Comparison of ENCODE assay signal across 20 cellular contexts in the genomic region with DNA sequence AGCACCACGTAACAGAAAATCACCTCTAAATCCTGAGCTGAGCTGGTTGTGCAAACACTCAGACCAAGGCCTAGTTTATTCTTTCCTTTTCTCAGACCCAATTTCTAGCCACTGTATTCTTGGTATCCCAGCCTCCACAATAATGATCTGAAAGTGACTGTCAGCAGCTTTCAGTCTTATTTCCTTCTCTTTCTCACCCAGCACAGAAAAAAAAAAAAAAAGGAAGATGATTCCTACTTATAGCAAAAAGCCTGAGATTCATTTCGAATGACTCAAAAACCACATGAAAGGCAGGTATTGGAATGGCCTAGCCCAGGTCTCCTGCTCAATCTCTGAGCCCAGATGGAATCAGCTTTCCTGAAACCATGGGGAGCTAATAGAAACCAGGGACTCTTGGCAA.
DNase-seq lines count a peak whose midpoint lies in the region; ATAC-seq, FAIRE-seq and TF ChIP-seq lines count a peak whose summit lies in the region.
"Had no signal": no experiment of that assay in that cellular context is flagged by ENCODE, and none has a peak within 500 bp of the region (broad histone marks: within the 10 kb centered on the region; RNA-seq: fewer than 3 reads in every experiment).

No MANE protein-coding gene starts in this region.

- H3K27ac ChIP-seq in KMS-11 (no peak overlapping the region; the same call in 1 of the 2 replicates), keratinocyte (ENCODE audit: control insufficient read depth, insufficient read depth, low read length) (no peak overlapping the region)
- H3K27ac ChIP-seq: cardiac muscle cell, heart left ventricle, SJCRH30 had no signal

- H2AFZ ChIP-seq in KMS-11 (ENCODE audit: low read depth) = 0 out of 2 replicates have a peak overlapping the region, but pooled peaks have one; percentile 10
- no peak overlapping the region for H2AFZ ChIP-seq in keratinocyte (ENCODE audit: control insufficient read depth, low read length)

- H3K36me3 ChIP-seq in KMS-11 (ENCODE audit: insufficient read depth) (no peaks in the 10 kb centered on the region), keratinocyte (ENCODE audit: control insufficient read depth in 2 of 2, extremely low read depth in 1 of 2, insufficient read depth in 2 of 2, low read length in 2 of 2) (no peaks in the 10 kb centered on the region)
- H3K36me3 ChIP-seq: cardiac muscle cell, heart left ventricle, MG63, SJCRH30 had no signal

- no peak for ATAC-seq in GM21723 (IDR thresholded peaks at IDR 0.05; ENCODE audit: unreplicated experiment)
- no peak for ATAC-seq in GM18511 (IDR thresholded peaks at IDR 0.05; ENCODE audit: unreplicated experiment)
- ATAC-seq: stimulated activated naive CD8-positive, alpha-beta T cell treated with anti-CD3 and anti-CD28 coated beads, Interleukin-15, Interleukin-2, amounts not matched to agents 100 U/mL and 50 U/mL, for 24 hours had no signal

- DNase-seq in ACHN (peak; percentile 32), astrocyte of the cerebellum (ENCODE audit: low read depth) (peak; percentile 71), keratinocyte (ENCODE audit: low read depth, low spot score) (no peak), NOMO-1 treated with dmso at 0.1 percent for 144 hours (lab: John Stamatoyannopoulos, UW; ENCODE audit: unreplicated experiment) (no peak), frontal cortex (ENCODE audit: low spot score in 2 of 2) (no peak)
- DNase-seq: activated CD4-positive, CD25-positive, alpha-beta regulatory T cell; activated naive CD8-positive, alpha-beta T cell treated with anti-CD3 and anti-CD28 coated beads, Interleukin-2, amount 10 ng/mL, durations not matched to agents 7 days and 5 days; CD4-positive, CD25-positive, alpha-beta regulatory T cell; effector CD4-positive, alpha-beta T cell; heart left ventricle; MG63; NCI-H187; NCI-H510A treated with DMSO at 0.1 percent for 48 hours; SJCRH30; stimulated activated naive CD8-positive, alpha-beta T cell treated with anti-CD3 and anti-CD28 coated beads, Interleukin-15, Interleukin-2, amounts not matched to agents 100 U/mL and 50 U/mL, for 24 hours had no signal

- FAIRE-seq in keratinocyte (lab: Jason Lieb, UNC) = peak; percentile 85
- FAIRE-seq in frontal cortex (lab: Jason Lieb, UNC) = no peak
- FAIRE-seq: islet of Langerhans had no signal

- H3K9me3 ChIP-seq in keratinocyte (ENCODE audit: control insufficient read depth, low read depth, low read length) = no peaks in the 10 kb centered on the region
- H3K9me3 ChIP-seq: heart left ventricle, MG63, SJCRH30 had no signal

- H3K4me2 ChIP-seq in KMS-11 (peak overlapping the region; percentile 22; the same call in 1 of the 2 replicates), keratinocyte (ENCODE audit: control insufficient read depth, extremely low read depth, insufficient read depth, low read depth, low read length) (peak overlapping the region; percentile 31)

- H3K79me2 ChIP-seq in KMS-11 (ENCODE audit: insufficient read depth, low read depth) (no peaks in the 10 kb centered on the region), keratinocyte (ENCODE audit: control insufficient read depth, insufficient read depth, low read length) (no peaks in the 10 kb centered on the region)

- in situ Hi-C loops in ACHN (cut with HindIII; ENCODE audit: low pct_ligation_motif_present, low pct_unique_long_range_greater_than_20kb, low sequenced_read_pairs) = no loop called here
- in situ Hi-C loops in astrocyte of the cerebellum (cut with HindIII; ENCODE audit: low sequenced_read_pairs) = no loop called here

- H3K4me3 ChIP-seq in KMS-11 (IDR thresholded peaks at IDR 0.05; ENCODE audit: insufficient read depth, low read depth, low read length) = no peak overlapping the region
- no peak overlapping the region for H3K4me3 ChIP-seq in astrocyte of the cerebellum (ENCODE audit: low read depth, low read length)
- no peak overlapping the region for H3K4me3 ChIP-seq in keratinocyte (ENCODE audit: control insufficient read depth in 2 of 3, extremely low read depth in 1 of 3, insufficient read depth in 2 of 3, low read depth in 1 of 3, low read length in 3 of 3)
- H3K4me3 ChIP-seq: cardiac muscle cell, heart left ventricle, MG63, SJCRH30 had no signal

- H3K9ac ChIP-seq in KMS-11 = no peak overlapping the region
- H3K9ac ChIP-seq in keratinocyte (ENCODE audit: control insufficient read depth, extremely low read depth, insufficient read depth, low read length) = no peak overlapping the region

- H4K20me1 ChIP-seq in KMS-11 (ENCODE audit: insufficient read depth) (no peaks in the 10 kb centered on the region), keratinocyte (ENCODE audit: control insufficient read depth, extremely low read depth, insufficient read depth, low read length) (no peaks in the 10 kb centered on the region)

- H3K27me3 ChIP-seq in KMS-11 (ENCODE audit: insufficient read depth, low read depth) (no peaks in the 10 kb centered on the region), keratinocyte (ENCODE audit: control insufficient read depth, extremely low read depth, insufficient read depth, low read length) (no peaks in the 10 kb centered on the region)
- H3K27me3 ChIP-seq: cardiac muscle cell, heart left ventricle, MG63, SJCRH30 had no signal

- H3K4me1 ChIP-seq in KMS-11 (ENCODE audit: low read depth, poor library complexity, severe bottlenecking) (peaks cover 21% of the 10 kb centered on the region), keratinocyte (ENCODE audit: control insufficient read depth, extremely low read depth, insufficient read depth, low read length) (peaks cover 11% of the 10 kb centered on the region)
- H3K4me1 ChIP-seq: heart left ventricle, SJCRH30 had no signal

- TF ChIP-seq CTCF in KMS-11 (conservative IDR thresholded peaks at IDR 0.05; ENCODE audit: low read depth, low read length) = no peak
- TF ChIP-seq CTCF in astrocyte of the cerebellum (IDR thresholded peaks at IDR 0.05; ENCODE audit: low read depth, low read length, missing control alignments) = no peak
- TF ChIP-seq CTCF in keratinocyte (optimal IDR thresholded peaks at IDR 0.05 in 1 of 3, IDR thresholded peaks at IDR 0.05 in 1 of 3, conservative IDR thresholded peaks at IDR 0.05 in 1 of 3; ENCODE audit: extremely low read depth in 1 of 3, insufficient read depth in 2 of 3, low read length in 3 of 3) = no peak

- H3K9me1 ChIP-seq in keratinocyte (ENCODE audit: control insufficient read depth, extremely low read depth, insufficient read depth, low read length) = no peaks in the 10 kb centered on the region

- dilution Hi-C loops in keratinocyte (cut with MboI; ENCODE audit: extremely low pct_ligation_motif_present, low sequenced_read_pairs) = no loop called here

Comparison
In these comparisons a context has a peak if more than half of its experiments do, and no peak if none do; other contexts are left out.
1. DNase-seq: peak in ACHN (single experiment) and astrocyte of the cerebellum (single experiment); none in keratinocyte (single experiment), NOMO-1 treated with dmso at 0.1 percent for 144 hours (single experiment) and frontal cortex (0 of 2).